ENCODE assay signal across 1 cellular context in genomic region chr15:101296418-101297405, GRCh38.
TF ChIP-seq lines count a peak whose summit lies in the region.

No MANE protein-coding gene starts in this region.

TF ChIP-seq in GM23338, 12 proteins besides CTCF, POLR2A, EP300 and RAD21 (continued from another document):
- TF ChIP-seq, protein P1, sequence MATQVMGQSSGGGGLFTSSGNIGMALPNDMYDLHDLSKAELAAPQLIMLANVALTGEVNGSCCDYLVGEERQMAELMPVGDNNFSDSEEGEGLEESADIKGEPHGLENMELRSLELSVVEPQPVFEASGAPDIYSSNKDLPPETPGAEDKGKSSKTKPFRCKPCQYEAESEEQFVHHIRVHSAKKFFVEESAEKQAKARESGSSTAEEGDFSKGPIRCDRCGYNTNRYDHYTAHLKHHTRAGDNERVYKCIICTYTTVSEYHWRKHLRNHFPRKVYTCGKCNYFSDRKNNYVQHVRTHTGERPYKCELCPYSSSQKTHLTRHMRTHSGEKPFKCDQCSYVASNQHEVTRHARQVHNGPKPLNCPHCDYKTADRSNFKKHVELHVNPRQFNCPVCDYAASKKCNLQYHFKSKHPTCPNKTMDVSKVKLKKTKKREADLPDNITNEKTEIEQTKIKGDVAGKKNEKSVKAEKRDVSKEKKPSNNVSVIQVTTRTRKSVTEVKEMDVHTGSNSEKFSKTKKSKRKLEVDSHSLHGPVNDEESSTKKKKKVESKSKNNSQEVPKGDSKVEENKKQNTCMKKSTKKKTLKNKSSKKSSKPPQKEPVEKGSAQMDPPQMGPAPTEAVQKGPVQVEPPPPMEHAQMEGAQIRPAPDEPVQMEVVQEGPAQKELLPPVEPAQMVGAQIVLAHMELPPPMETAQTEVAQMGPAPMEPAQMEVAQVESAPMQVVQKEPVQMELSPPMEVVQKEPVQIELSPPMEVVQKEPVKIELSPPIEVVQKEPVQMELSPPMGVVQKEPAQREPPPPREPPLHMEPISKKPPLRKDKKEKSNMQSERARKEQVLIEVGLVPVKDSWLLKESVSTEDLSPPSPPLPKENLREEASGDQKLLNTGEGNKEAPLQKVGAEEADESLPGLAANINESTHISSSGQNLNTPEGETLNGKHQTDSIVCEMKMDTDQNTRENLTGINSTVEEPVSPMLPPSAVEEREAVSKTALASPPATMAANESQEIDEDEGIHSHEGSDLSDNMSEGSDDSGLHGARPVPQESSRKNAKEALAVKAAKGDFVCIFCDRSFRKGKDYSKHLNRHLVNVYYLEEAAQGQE (IDR thresholded peaks at IDR 0.05; ENCODE audit: unreplicated experiment): no peak
- TF ChIP-seq ETS1 (IDR thresholded peaks at IDR 0.05) (no peak), JUNB (IDR thresholded peaks at IDR 0.05; ENCODE audit: unreplicated experiment) (no peak), STAT1 (IDR thresholded peaks at IDR 0.05; ENCODE audit: unreplicated experiment) (no peak), ZNF331 (CRISPR knock-in tag; IDR thresholded peaks at IDR 0.05; ENCODE audit: low read depth) (no peak), CREB1 (CRISPR knock-in tag; IDR thresholded peaks at IDR 0.05; ENCODE audit: low read depth) (no peak), EZH2 (IDR thresholded peaks at IDR 0.05; ENCODE audit: low read depth, unreplicated experiment) (no peak), POLR2AphosphoS5 (IDR thresholded peaks at IDR 0.05; ENCODE audit: low read depth) (no peak), EZH2phosphoT487 (IDR thresholded peaks at IDR 0.05; ENCODE audit: unreplicated experiment) (no peak), ZNF114 (CRISPR knock-in tag; IDR thresholded peaks at IDR 0.05) (no peak), NANOG (IDR thresholded peaks at IDR 0.05; ENCODE audit: borderline replicate concordance) (no peak)
